ENCODE assay signal across 26 cellular contexts in the genomic region with DNA sequence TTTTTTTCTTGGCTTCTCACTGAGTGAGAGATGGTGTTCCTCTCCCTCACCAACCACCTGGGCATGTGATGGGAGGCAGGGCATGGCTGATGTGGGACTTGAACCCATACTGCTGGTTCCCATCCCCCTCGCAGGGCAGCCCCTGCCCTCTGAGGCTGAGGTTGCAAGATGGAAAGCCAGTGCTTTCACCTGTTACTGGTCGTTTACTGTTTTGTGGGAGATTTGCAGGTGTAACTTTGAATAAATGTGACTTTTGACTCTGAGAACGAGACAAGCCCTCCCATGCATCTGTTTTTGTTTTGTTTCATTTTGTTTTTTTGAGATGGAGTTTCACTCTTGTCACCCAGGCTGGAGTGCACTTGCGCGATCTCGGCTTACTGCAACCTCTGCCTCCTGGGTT. TPM values are rescaled to one million over a fixed set of nuclear protein-coding genes. Genes with fewer than 3 reads are reported as not detected.
"Had no signal": no experiment of that assay in that cellular context is flagged by ENCODE, and none has a peak within 500 bp of the region (broad histone marks: within the 10 kb centered on the region; RNA-seq: fewer than 3 reads in every experiment).

No MANE protein-coding gene starts in this region.

- FAIRE-seq: bronchial epithelial cell had no signal

- H3K4me3 Mint-ChIP-seq: activated naive CD8-positive, alpha-beta T cell treated with anti-CD3 and anti-CD28 coated beads, Interleukin-2, amount 50 U/mL, for 24 hours; activated T-cell treated with anti-CD3 and anti-CD28 coated beads, Interleukin-2, amount 50 U/mL, for 4 hours had no signal

- H3K27ac Mint-ChIP-seq: activated naive CD4-positive, alpha-beta T cell treated with anti-CD3 and anti-CD28 coated beads, Interleukin-2, amount 50 U/mL, for 72 hours; activated naive CD8-positive, alpha-beta T cell treated with anti-CD3 and anti-CD28 coated beads, Interleukin-2, amount 50 U/mL, for 24 hours had no signal

- H3K36me3 Mint-ChIP-seq: activated naive CD4-positive, alpha-beta T cell treated with anti-CD3 and anti-CD28 coated beads, Interleukin-2, amount 50 U/mL, for 72 hours had no signal

- H3K4me2 ChIP-seq: SK-N-SH had no signal

- ATAC-seq: activated CD4-positive, CD25-positive, alpha-beta regulatory T cell treated with anti-CD3 and anti-CD28 coated beads, Interleukin-2, amount 50 U/mL, for 24 hours; activated naive CD4-positive, alpha-beta T cell treated with anti-CD3 and anti-CD28 coated beads, Interleukin-2, amount 50 U/mL, for 72 hours; activated naive CD8-positive, alpha-beta T cell treated with anti-CD3 and anti-CD28 coated beads, Interleukin-2, amount 50 U/mL, for 24 hours; activated T-cell treated with anti-CD3 and anti-CD28 coated beads, Interleukin-2, amount 50 U/mL, for 4 hours; body of pancreas had no signal

- H3K27me3 Mint-ChIP-seq: activated naive CD8-positive, alpha-beta T cell treated with anti-CD3 and anti-CD28 coated beads, Interleukin-2, amount 50 U/mL, for 24 hours had no signal

- H3K27me3 ChIP-seq: ascending aorta, body of pancreas, MG63 had no signal

- H3K4me3 ChIP-seq: ascending aorta, body of pancreas, MG63, SJCRH30 had no signal

- H3K9me3 Mint-ChIP-seq: activated naive CD4-positive, alpha-beta T cell treated with anti-CD3 and anti-CD28 coated beads, Interleukin-2, amount 50 U/mL, for 72 hours; activated naive CD8-positive, alpha-beta T cell treated with anti-CD3 and anti-CD28 coated beads, Interleukin-2, amount 50 U/mL, for 24 hours; activated T-cell treated with anti-CD3 and anti-CD28 coated beads, Interleukin-2, amount 50 U/mL, for 4 hours had no signal

- H3K27ac ChIP-seq: ascending aorta, body of pancreas, SJCRH30, WERI-Rb-1 had no signal

- DNase-seq: activated CD4-positive, alpha-beta T cell treated with anti-CD3 and anti-CD28 coated beads for 4 hours; activated CD8-positive, alpha-beta memory T cell treated with anti-CD3 and anti-CD28 coated beads for 24 hours; activated effector memory CD4-positive, alpha-beta T cell treated with anti-CD3 and anti-CD28 coated beads, Interleukin-2, amount 50 U/mL, for 16 hours; activated naive CD4-positive, alpha-beta T cell treated with Interleukin-2 at 50 U/mL for 16 hours; activated naive CD8-positive, alpha-beta T cell treated with anti-CD3 and anti-CD28 coated beads, Interleukin-2, amount 50 U/mL, for 24 hours; activated T-cell treated with anti-CD3 and anti-CD28 coated beads, Interleukin-2, amount 50 U/mL, for 4 hours; amniotic stem cell; body of pancreas; MG63; NCI-H1105; NCI-H1436; NCI-H1694 treated with DMSO at 0.1 percent for 48 hours; NCI-H2029 treated with DMSO at 0.1 percent for 48 hours; NCI-H446; NCI-H524; Right ventricle myocardium superior; SJCRH30; SK-N-SH; T-helper 1 cell; WERI-Rb-1 had no signal

- H3K9ac ChIP-seq: SK-N-SH had no signal

RNA-seq across cellular contexts. Expression of a gene that starts 21.6 kb away (rescaled TPM):
- total RNA-seq: activated naive CD4-positive, alpha-beta T cell treated with anti-CD3 and anti-CD28 coated beads, Interleukin-2, amount 50 U/mL, for 72 hours; activated T-cell treated with anti-CD3 and anti-CD28 coated beads, Interleukin-2, amount 50 U/mL, for 4 hours; ascending aorta; body of pancreas; bronchial epithelial cell; RPMI7951; SJCRH30; T-helper 2 cell treated with Interferon-gamma antibody and Interleukin-4, amounts not matched to agents 100 ng/mL and 5 ng/mL, for 36 hours had no signal
